9 cellular contexts compared by ENCODE assay signal in the genomic region with DNA sequence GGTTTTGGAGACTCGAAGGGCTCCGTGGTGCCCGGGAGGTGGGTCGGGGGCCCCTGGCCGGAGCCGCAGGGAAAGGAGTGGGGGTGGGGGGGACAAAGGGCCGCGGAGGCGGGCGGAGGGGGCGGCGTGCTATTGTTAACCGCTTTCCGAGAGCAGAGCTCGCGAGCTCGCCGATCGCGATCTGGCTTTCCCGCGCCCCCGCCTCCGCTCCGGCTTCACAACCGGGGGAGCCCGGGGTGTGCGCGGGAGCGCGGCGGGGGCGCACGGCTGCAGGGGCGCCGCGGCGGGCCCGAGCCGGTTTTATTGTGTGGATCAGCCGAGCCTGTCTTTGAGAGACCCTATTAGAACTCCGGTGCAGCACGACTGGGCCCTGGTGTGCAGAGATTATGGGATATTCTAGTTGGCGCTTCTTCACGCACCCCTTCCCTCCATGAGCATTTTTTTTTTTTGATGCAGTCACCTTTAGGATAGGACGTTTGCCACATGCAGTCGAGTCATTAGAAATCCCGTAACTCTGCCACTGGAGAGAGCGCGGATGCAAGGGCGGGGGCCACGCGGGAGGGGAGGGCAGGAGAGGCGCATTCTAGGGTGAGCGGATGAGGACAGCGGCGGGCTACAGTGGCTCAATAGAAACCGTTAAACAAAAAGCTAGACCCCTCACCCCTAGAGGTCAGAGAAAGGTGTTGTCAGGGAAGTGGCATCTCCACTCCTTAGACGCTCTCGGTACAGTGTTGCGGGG. TPM values are rescaled to one million over a fixed set of nuclear protein-coding genes. Genes with fewer than 3 reads are reported as not detected.
A peak's percentile ranks its signal among the peaks of the same experiment; 100 is the strongest.
DNase-seq lines count a peak whose midpoint lies in the region; ATAC-seq, FAIRE-seq and TF ChIP-seq lines count a peak whose summit lies in the region.
"Had no signal": no experiment of that assay in that cellular context is flagged by ENCODE, and none has a peak within 500 bp of the region (broad histone marks: within the 10 kb centered on the region; RNA-seq: fewer than 3 reads in every experiment).

No MANE protein-coding gene starts in this region.

- CTCF ChIA-PET in activated CD4-positive, alpha-beta T cell treated with anti-CD3 and anti-CD28 coated beads for 36 hours (lab: Charles Lee), result interaction anchor here (0.6 to 1.5 kb wide), 3 partner anchors 10 to 1455 kb away, joined by 3 to 4 read pairs (median 3); no protein-coding TSS in a partner anchor

- H3K27ac ChIP-seq in SK-N-MC, result no peak overlapping the region
- H3K27ac ChIP-seq in dorsolateral prefrontal cortex, result peak overlapping the region in 48 of 59 donors; percentile 20 to 88 (median 66)
- H3K27ac ChIP-seq in upper lobe of left lung, result peak overlapping the region in 2 of 4 donors; percentile 10 to 68

- no peak for TF ChIP-seq POLR2A in upper lobe of left lung (IDR thresholded peaks at IDR 0.05)

- TF ChIP-seq EP300 in upper lobe of left lung (IDR thresholded peaks at IDR 0.05), result no peak

- H3K4me1 Mint-ChIP-seq in activated CD4-positive, alpha-beta T cell treated with anti-CD3 and anti-CD28 coated beads for 36 hours, result peaks cover 33% of the 10 kb centered on the region

- peak overlapping the region; percentile 70 for H3K4me3 Mint-ChIP-seq in activated CD4-positive, alpha-beta T cell treated with anti-CD3 and anti-CD28 coated beads for 36 hours

- H3K4me3 ChIP-seq in SK-N-MC (peak overlapping the region; percentile 81), dorsolateral prefrontal cortex (peak overlapping the region; percentile 50 to 90 (median 74)), mucosa of descending colon (peak overlapping the region; percentile 19), upper lobe of left lung (peak overlapping the region; percentile 58 to 74 (median 65))

- H3K27ac Mint-ChIP-seq in activated CD4-positive, alpha-beta T cell treated with anti-CD3 and anti-CD28 coated beads for 36 hours, result no peak overlapping the region

- POLR2A ChIA-PET in activated CD4-positive, alpha-beta T cell treated with anti-CD3 and anti-CD28 coated beads for 36 hours (lab: Charles Lee), result no interaction called here

- intact Hi-C loops in activated CD4-positive, alpha-beta T cell treated with anti-CD3 and anti-CD28 coated beads for 36 hours (cut with DNase I, micrococcal nuclease), result loop anchor here (5.0 to 10.0 kb wide), 6 partner anchors 377 to 1900 kb away; a partner anchor contains a TSS
- intact Hi-C loops in dorsolateral prefrontal cortex (cut with DNase I), result loop anchor here in 1 of 2 donors (5.0 kb wide), 1 partner anchor 603 kb away; no protein-coding TSS in a partner anchor
- intact Hi-C loops in mucosa of descending colon (cut with DNase I, micrococcal nuclease), result loop anchor here in 1 of 2 donors (5.0 kb wide), 1 partner anchor 37 kb away; no protein-coding TSS in a partner anchor

- no peaks in the 10 kb centered on the region for H3K36me3 Mint-ChIP-seq in activated CD4-positive, alpha-beta T cell treated with anti-CD3 and anti-CD28 coated beads for 36 hours (ENCODE audit: low read depth)

- H3K27me3 Mint-ChIP-seq in activated CD4-positive, alpha-beta T cell treated with anti-CD3 and anti-CD28 coated beads for 36 hours, result peaks cover 38% of the 10 kb centered on the region

- 0 to 5% methylated on average over 21 to 44 of the region's 61 CpGs for WGBS in upper lobe of left lung, 2 donors

- H3K4me1 ChIP-seq in mucosa of descending colon (ENCODE audit: low read depth) (peaks cover 32% of the 10 kb centered on the region), upper lobe of left lung (peaks cover 43 to 64% (median 49%) of the 10 kb centered on the region in 4 donors)

- H3K27me3 ChIP-seq in dorsolateral prefrontal cortex (peaks cover 0 to 28% (median 0%) of the 10 kb centered on the region in 45 donors), upper lobe of left lung (peaks cover 0 to 34% (median 15%) of the 10 kb centered on the region in 4 donors)

- no peaks in the 10 kb centered on the region for H3K9me3 ChIP-seq in SK-N-MC (ENCODE audit: low read depth, low read length)
- no peaks in the 10 kb centered on the region for H3K9me3 ChIP-seq in mucosa of descending colon
- H3K9me3 ChIP-seq in upper lobe of left lung, result no peaks in the 10 kb centered on the region

- H3K9me3 Mint-ChIP-seq in activated CD4-positive, alpha-beta T cell treated with anti-CD3 and anti-CD28 coated beads for 36 hours (ENCODE audit: low read depth), result no peaks in the 10 kb centered on the region

- no peak for FAIRE-seq in D721Med (lab: Jason Lieb, UNC)
- FAIRE-seq: G401.6 had no signal

- H3K36me3 ChIP-seq in SK-N-MC (ENCODE audit: insufficient read depth, low read length), result no peaks in the 10 kb centered on the region
- no peaks in the 10 kb centered on the region for H3K36me3 ChIP-seq in mucosa of descending colon (ENCODE audit: low read depth)
- no peaks in the 10 kb centered on the region for H3K36me3 ChIP-seq in upper lobe of left lung

- no peak for ATAC-seq in activated CD4-positive, alpha-beta T cell treated with anti-CD3 and anti-CD28 coated beads for 36 hours
- ATAC-seq in mucosa of descending colon, result peak; percentile 1
- peak in 1 of 2 donors; percentile 4 for ATAC-seq in upper lobe of left lung (ENCODE audit: low FRiP score in 2 of 2)

- no peak overlapping the region for H3K9ac ChIP-seq in SK-N-MC (ENCODE audit: insufficient read length)

- peak; percentile 65 for DNase-seq in activated CD4-positive, alpha-beta T cell treated with anti-CD3 and anti-CD28 coated beads for 36 hours
- no peak for DNase-seq in activated CD4-positive, alpha-beta T cell treated with anti-CD3 and anti-CD28 coated beads for 1 hour
- DNase-seq in SK-N-MC (ENCODE audit: low read depth, low spot score), result no peak
- DNase-seq in dorsolateral prefrontal cortex, result peak in 5 of 10 donors; percentile 34 to 54 (median 42)
- DNase-seq in mucosa of descending colon, result peak; percentile 34 to 62 (median 61)
- peak in 1 of 2 donors; percentile 89 for DNase-seq in upper lobe of left lung
- no peak for DNase-seq in medulla oblongata (ENCODE audit: extremely low spot score)
- DNase-seq in D721Med (ENCODE audit: insufficient read length, low spot score), result no peak

- TF ChIP-seq CTCF in dorsolateral prefrontal cortex (IDR thresholded peaks at IDR 0.05 in 54 of 56, conservative IDR thresholded peaks at IDR 0.05 in 2 of 56; ENCODE audit: low read depth in 1 of 56, partially characterized antibody in 56 of 56) (no peak), mucosa of descending colon (IDR thresholded peaks at IDR 0.05) (no peak), upper lobe of left lung (IDR thresholded peaks at IDR 0.05) (no peak), D721Med (IDR thresholded peaks at IDR 0.05; ENCODE audit: insufficient read depth, missing control alignments) (no peak)

RNA-seq across cellular contexts. Expression of a gene that starts 3.6 kb away (rescaled TPM):
- under 1 TPM in 1 of 2 experiments, not detected in 1; 0.19 TPM for total RNA-seq in activated CD4-positive, alpha-beta T cell treated with anti-CD3 and anti-CD28 coated beads for 36 hours
- total RNA-seq in dorsolateral prefrontal cortex (10 to 100 TPM in 99 of 120 experiments, 1 to 10 TPM in 21; 4.4 to 25.3 (median 14.5) TPM), mucosa of descending colon (1 to 10 TPM; 1.2 to 2.6 (median 2.3) TPM), upper lobe of left lung (1 to 10 TPM in 2 of 6 donors, under 1 TPM in 3, not detected in 1; 0.11 to 3.6 (median 0.79) TPM)

Comparison
In these comparisons a context has a peak if more than half of its experiments do, and no peak if none do; other contexts are left out.
1. DNase-seq: peak in activated CD4-positive, alpha-beta T cell treated with anti-CD3 and anti-CD28 coated beads for 36 hours (single experiment) and mucosa of descending colon (3 of 3); none in activated CD4-positive, alpha-beta T cell treated with anti-CD3 and anti-CD28 coated beads for 1 hour (single experiment), SK-N-MC (single experiment), medulla oblongata (single experiment) and D721Med (single experiment).
2. H3K4me3 ChIP-seq: peak in every context shown above with its lines; median percentile 81 in SK-N-MC; 74 in dorsolateral prefrontal cortex; 65 in upper lobe of left lung; 19 in mucosa of descending colon.